Comparison of ENCODE assay signal across 25 cellular contexts in genomic region chr1:229716064-229716463, GRCh38.
DNase-seq lines count a peak whose midpoint lies in the region; ATAC-seq, FAIRE-seq and TF ChIP-seq lines count a peak whose summit lies in the region.
"Had no signal": no experiment of that assay in that cellular context is flagged by ENCODE, and none has a peak within 500 bp of the region (broad histone marks: within the 10 kb centered on the region; RNA-seq: fewer than 3 reads in every experiment).

No MANE protein-coding gene starts in this region.

- POLR2A ChIA-PET in H1 (lab: Charles Lee; ENCODE audit: partially characterized antibody), result interaction anchor here (0.6 to 1.0 kb wide), 3 partner anchors 14 to 316 kb away, joined by 3 read pairs; partner anchors contain the start of gene NUP133

- H3K23me2 ChIP-seq in H1 (ENCODE audit: low read depth, low read length), result no peaks in the 10 kb centered on the region

- no peak for TF ChIP-seq EP300 in H1 (IDR thresholded peaks at IDR 0.05; ENCODE audit: borderline replicate concordance in 1 of 2, low read depth in 2 of 2, low read length in 2 of 2)

- H3K36me3 ChIP-seq in HUES64 (ENCODE audit: insufficient read depth, low read length) (no peaks in the 10 kb centered on the region), H1 (ENCODE audit: control insufficient read depth in 2 of 4, insufficient read depth in 4 of 4, low read length in 3 of 4) (no peaks in the 10 kb centered on the region), mesendoderm (ENCODE audit: control insufficient read depth, insufficient read depth, low read length) (no peaks in the 10 kb centered on the region)
- H3K36me3 ChIP-seq: Peyer's patch, prostate gland had no signal

- H3K4me3 ChIP-seq in HUES64 (ENCODE audit: low read length) (no peak overlapping the region), H1 (ENCODE audit: extremely low read depth in 1 of 4, insufficient read depth in 2 of 4, low read depth in 3 of 4, low read length in 4 of 4) (no peak overlapping the region; a peak in 2 of 8 replicates), mesendoderm (ENCODE audit: low read length) (no peak overlapping the region)
- H3K4me3 ChIP-seq: Peyer's patch, prostate gland had no signal

- H2AK5ac ChIP-seq in H1 (ENCODE audit: low read depth, low read length), result no peak overlapping the region
- no peak overlapping the region for H2AK5ac ChIP-seq in mesendoderm (ENCODE audit: low read length)

- H3K4ac ChIP-seq in H1 (replicated peaks; ENCODE audit: insufficient read length, low read depth, low read length), result no peak overlapping the region
- H3K4ac ChIP-seq in mesendoderm (ENCODE audit: low read depth, low read length), result peak overlapping the region; percentile 38

- H3K23ac ChIP-seq in H1 (ENCODE audit: insufficient read length) (no peak overlapping the region), mesendoderm (ENCODE audit: low read length) (no peak overlapping the region)

- 0 out of 2 replicates have a peak overlapping the region, but pooled peaks have one; percentile 4 for H2BK12ac ChIP-seq in H1 (ENCODE audit: low read depth, low read length)

- peak in 1 of 2 experiments; percentile 7; a peak in 1 of 4 replicates for TF ChIP-seq RAD21 in H1 (IDR thresholded peaks at IDR 0.05 in 1 of 2, conservative IDR thresholded peaks at IDR 0.05 in 1 of 2; ENCODE audit: low read depth in 2 of 2, low read length in 2 of 2)

- no peak overlapping the region; the same call in 1 of the 2 replicates for H2BK15ac ChIP-seq in H1 (ENCODE audit: low read length)
- H2BK15ac ChIP-seq in mesendoderm (replicated peaks; ENCODE audit: low read depth), result no peak overlapping the region

- H3K27ac ChIP-seq in C4-2B (peak overlapping the region; percentile 43; the same call in 1 of the 2 replicates), HUES64 (ENCODE audit: low read depth, low read length) (peak overlapping the region; percentile 2; the same call in 1 of the 2 replicates), H1 (ENCODE audit: low read depth, low read length) (no peak overlapping the region), mesendoderm (ENCODE audit: low read depth, low read length) (no peak overlapping the region)
- H3K27ac ChIP-seq: Peyer's patch, prostate gland had no signal

- H4K5ac ChIP-seq in H1 (ENCODE audit: insufficient read length, low read depth, low read length) (no peak overlapping the region), mesendoderm (ENCODE audit: low read length) (no peak overlapping the region)

- no peaks in the 10 kb centered on the region for H4K20me1 ChIP-seq in H1 (replicated peaks in 1 of 2; ENCODE audit: control insufficient read depth in 1 of 2, insufficient read depth in 2 of 2, low read length in 2 of 2)

- H3K9me3 ChIP-seq in HUES64 (ENCODE audit: insufficient read depth, low read depth, low read length) (no peaks in the 10 kb centered on the region), H1 (ENCODE audit: insufficient read depth in 2 of 2, low read depth in 1 of 2, low read length in 1 of 2) (no peaks in the 10 kb centered on the region; a peak in 1 of 4 replicates)
- H3K9me3 ChIP-seq: Peyer's patch, prostate gland had no signal

- ATAC-seq in HG03460 (IDR thresholded peaks at IDR 0.05; ENCODE audit: unreplicated experiment) (no peak), GM18858 (IDR thresholded peaks at IDR 0.05; ENCODE audit: unreplicated experiment) (no peak)
- ATAC-seq: left cardiac atrium, natural killer cell had no signal

- H3K4me1 ChIP-seq in HUES64 (ENCODE audit: insufficient read depth, low read length), result peaks cover 16% of the 10 kb centered on the region
- H3K4me1 ChIP-seq in H1 (replicated peaks in 1 of 4; ENCODE audit: control insufficient read depth in 3 of 4, insufficient read depth in 4 of 4, low read length in 3 of 4), result peaks cover 0 to 10% (median 4%) of the 10 kb centered on the region in 4 experiments; a peak in 6 of 7 replicates
- H3K4me1 ChIP-seq in mesendoderm (ENCODE audit: control insufficient read depth, low read depth, low read length), result no peaks in the 10 kb centered on the region
- H3K4me1 ChIP-seq: Peyer's patch, prostate gland had no signal

- H2BK5ac ChIP-seq in H1 (ENCODE audit: low read depth, low read length), result no peak overlapping the region
- no peak overlapping the region for H2BK5ac ChIP-seq in mesendoderm (ENCODE audit: low read length)

- H2BK120ac ChIP-seq in H1 (replicated peaks; ENCODE audit: low read depth, low read length) (no peak overlapping the region), mesendoderm (ENCODE audit: low read depth, low read length) (no peak overlapping the region)

- no peak for DNase-seq in H1 (ENCODE audit: low read depth in 1 of 2, low spot score in 2 of 2)
- DNase-seq in mesendoderm, result peak; percentile 93
- DNase-seq in Ammon's horn (ENCODE audit: low spot score), result no peak
- no peak for DNase-seq in mesenteric fat pad (ENCODE audit: low spot score)
- DNase-seq: ACHN; activated naive CD4-positive, alpha-beta T cell treated with anti-CD3 and anti-CD28 coated beads for 36 hours; activated T-cell treated with anti-CD3 and anti-CD28 coated beads, Interleukin-2, amount 50 U/mL, for 48 hours; amniotic stem cell; C1 segment of cervical spinal cord; foreskin fibroblast; KBM-7; left cardiac atrium; MV-4-11; natural killer cell; NCI-H1694; NK-92 treated with Interleukin-12 subunit alpha and Interleukin-12 subunit beta, amount 100 ng/mL, for 24 hours; Peyer's patch; stimulated activated CD4-positive, alpha-beta T cell treated with anti-CD3 and anti-CD28 coated beads, Interleukin-1b, Interleukin-23, amount 100 ng/mL, for 48 hours; T-helper 1 cell had no signal

- H2AFZ ChIP-seq in H1 (ENCODE audit: low read length), result 0 out of 2 replicates have a peak overlapping the region, but pooled peaks have one; percentile 64

- H4K8ac ChIP-seq in H1 (ENCODE audit: extremely low read depth, insufficient read depth, low read length) (no peak overlapping the region), mesendoderm (ENCODE audit: low read depth, low read length) (no peak overlapping the region)

- WGBS in HUES64, result 44% methylated on average over 7 of the region's 10 CpGs
- 37% methylated on average over 10 of the region's 10 CpGs; no CpG with 5 or more reads in 1 of the 2 experiments for WGBS in H1 (ENCODE audit: extremely low coverage in 1 of 2, insufficient coverage in 1 of 2, insufficient read length in 1 of 2, insufficient replicate concordance in 2 of 2, low coverage in 1 of 2, low lambda C conversion rate in 2 of 2, missing lambda C conversion rate in 1 of 2), 2 experiments
- WGBS in mesendoderm (ENCODE audit: extremely low coverage, insufficient coverage, low lambda C conversion rate), result no CpG with 5 or more reads among the region's 10 CpGs

- peak; percentile 63 for FAIRE-seq in H1 (lab: Jason Lieb, UNC)
- FAIRE-seq: D721Med had no signal

- no peak overlapping the region for H3K9ac ChIP-seq in HUES64 (ENCODE audit: low read depth, low read length)
- H3K9ac ChIP-seq in H1 (replicated peaks in 1 of 4; ENCODE audit: extremely low read depth in 1 of 4, low read depth in 3 of 4, low read length in 3 of 4), result no peak overlapping the region
- H3K9ac ChIP-seq in mesendoderm (ENCODE audit: low read length), result no peak overlapping the region

- no peak overlapping the region for H4K91ac ChIP-seq in H1 (replicated peaks; ENCODE audit: insufficient read length, low read length)

- H2BK20ac ChIP-seq in H1 (ENCODE audit: low read length), result no peak overlapping the region

- H3K4me2 ChIP-seq in H1 (ENCODE audit: insufficient read depth in 1 of 2, low read depth in 2 of 2, low read length in 2 of 2) (peak overlapping the region; percentile 9 to 20; a peak in 2 of 4 replicates), mesendoderm (ENCODE audit: low read length) (no peak overlapping the region)

- TF ChIP-seq CTCF in C4-2B (conservative IDR thresholded peaks at IDR 0.05), result no peak
- TF ChIP-seq CTCF in H1 (IDR thresholded peaks at IDR 0.05; ENCODE audit: control extremely low read depth in 1 of 3, insufficient read depth in 1 of 3, low read depth in 1 of 3, low read length in 3 of 3), result no peak

- no peak overlapping the region for H3K18ac ChIP-seq in H1 (ENCODE audit: extremely low read depth, low read length)
- H3K18ac ChIP-seq in mesendoderm (ENCODE audit: low read length), result no peak overlapping the region

- no peak overlapping the region for H3K56ac ChIP-seq in H1 (replicated peaks; ENCODE audit: insufficient read length, low read depth, low read length)
- H3K56ac ChIP-seq in mesendoderm (ENCODE audit: low read length), result no peak overlapping the region

- TF ChIP-seq POLR2A in H1 (IDR thresholded peaks at IDR 0.05; ENCODE audit: control extremely low read depth in 1 of 2, low read depth in 2 of 2, low read length in 2 of 2), result peak in 1 of 2 experiments; percentile 71; a peak in 2 of 3 replicates

- no peak overlapping the region for H3K14ac ChIP-seq in H1 (ENCODE audit: insufficient read length)

- H3K79me2 ChIP-seq in H1 (ENCODE audit: control insufficient read depth in 1 of 2, insufficient read depth in 2 of 2, low read length in 2 of 2), result no peaks in the 10 kb centered on the region
- no peaks in the 10 kb centered on the region for H3K79me2 ChIP-seq in mesendoderm (ENCODE audit: control insufficient read depth, insufficient read depth, low read length)

- H3K79me1 ChIP-seq in H1 (ENCODE audit: low read depth, low read length) (no peaks in the 10 kb centered on the region), mesendoderm (ENCODE audit: low read length) (no peaks in the 10 kb centered on the region)

- CTCF ChIA-PET in H1 (lab: Charles Lee; ENCODE audit: partially characterized antibody), result interaction anchor here (0.9 to 2.1 kb wide), 13 partner anchors 12 to 404 kb away, joined by 3 to 10 read pairs (median 3); no protein-coding TSS in a partner anchor

- H3K27me3 ChIP-seq in HUES64 (ENCODE audit: insufficient read depth, low read length) (no peaks in the 10 kb centered on the region), H1 (replicated peaks in 1 of 4; ENCODE audit: control insufficient read depth in 3 of 4, extremely low read depth in 1 of 4, insufficient read depth in 3 of 4, low read length in 3 of 4) (no peaks in the 10 kb centered on the region), mesendoderm (ENCODE audit: insufficient read depth, low read length, poor library complexity) (no peaks in the 10 kb centered on the region)
- H3K27me3 ChIP-seq: Peyer's patch had no signal

TF ChIP-seq in H1, 55 proteins besides CTCF, POLR2A, EP300 and RAD21 (continues in another document):
- peak; percentile 23 for TF ChIP-seq ASH2L (IDR thresholded peaks at IDR 0.05; ENCODE audit: low read length)
- TF ChIP-seq POLR2AphosphoS5 (IDR thresholded peaks at IDR 0.05; ENCODE audit: low read depth, low read length), result peak; percentile 57; the same call in 1 of the 2 replicates
- no peak for TF ChIP-seq SAP30 (IDR thresholded peaks at IDR 0.05; ENCODE audit: insufficient read depth, insufficient replicate concordance, low read length)
- TF ChIP-seq KDM5A (IDR thresholded peaks at IDR 0.05; ENCODE audit: low read length), result no peak
- no peak for TF ChIP-seq HDAC2 (IDR thresholded peaks at IDR 0.05; ENCODE audit: borderline replicate concordance in 1 of 2, low read depth in 2 of 2, low read length in 2 of 2)
- TF ChIP-seq ATF3 (IDR thresholded peaks at IDR 0.05; ENCODE audit: insufficient read depth, low read depth, low read length), result no peak

Comparison
In these comparisons a context has a peak if more than half of its experiments do, and no peak if none do; other contexts are left out.
1. H3K27ac ChIP-seq: peak in C4-2B (single experiment) and HUES64 (single experiment); none in H1 (single experiment) and mesendoderm (single experiment).